In the genomic region with DNA sequence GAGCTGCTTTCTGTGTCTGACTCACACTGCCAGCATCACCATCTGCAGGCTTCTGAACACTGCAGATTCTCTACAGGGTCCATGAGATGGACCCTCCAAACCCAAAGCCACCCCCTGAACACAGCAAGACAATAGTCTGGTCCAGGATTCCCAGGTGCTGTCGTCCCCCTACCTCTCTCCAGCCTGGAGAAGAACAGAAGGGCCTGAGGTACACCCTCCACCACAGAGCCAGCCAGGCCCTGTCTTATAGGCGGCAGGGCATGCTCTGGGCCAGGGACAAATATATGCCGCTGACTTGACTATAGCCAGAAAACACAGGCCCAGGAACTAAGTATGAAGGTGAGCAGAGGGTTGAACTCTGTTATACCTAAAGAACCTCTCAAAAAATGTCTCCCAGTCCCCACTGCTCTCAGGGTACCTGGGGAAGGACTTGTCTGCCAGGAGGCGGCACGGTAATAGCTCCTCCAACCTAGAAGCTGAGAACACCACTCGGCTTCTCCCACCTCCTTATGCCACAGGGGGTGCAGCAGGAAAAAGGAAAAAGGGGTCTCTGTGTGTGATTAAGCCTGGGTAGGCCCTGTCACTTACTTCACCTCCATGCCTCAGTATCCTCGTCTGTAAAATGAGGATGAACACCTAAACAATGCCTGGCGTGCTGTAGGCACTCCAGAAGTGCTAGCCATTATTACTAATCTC, we compare ENCODE assay signal across 3 cellular contexts.
TF ChIP-seq lines count a peak whose summit lies in the region.

No MANE protein-coding gene starts in this region.

TF ChIP-seq in A549, 52 proteins besides CTCF, POLR2A, EP300 and RAD21 (continues in another document):
- TF ChIP-seq, protein P1, sequence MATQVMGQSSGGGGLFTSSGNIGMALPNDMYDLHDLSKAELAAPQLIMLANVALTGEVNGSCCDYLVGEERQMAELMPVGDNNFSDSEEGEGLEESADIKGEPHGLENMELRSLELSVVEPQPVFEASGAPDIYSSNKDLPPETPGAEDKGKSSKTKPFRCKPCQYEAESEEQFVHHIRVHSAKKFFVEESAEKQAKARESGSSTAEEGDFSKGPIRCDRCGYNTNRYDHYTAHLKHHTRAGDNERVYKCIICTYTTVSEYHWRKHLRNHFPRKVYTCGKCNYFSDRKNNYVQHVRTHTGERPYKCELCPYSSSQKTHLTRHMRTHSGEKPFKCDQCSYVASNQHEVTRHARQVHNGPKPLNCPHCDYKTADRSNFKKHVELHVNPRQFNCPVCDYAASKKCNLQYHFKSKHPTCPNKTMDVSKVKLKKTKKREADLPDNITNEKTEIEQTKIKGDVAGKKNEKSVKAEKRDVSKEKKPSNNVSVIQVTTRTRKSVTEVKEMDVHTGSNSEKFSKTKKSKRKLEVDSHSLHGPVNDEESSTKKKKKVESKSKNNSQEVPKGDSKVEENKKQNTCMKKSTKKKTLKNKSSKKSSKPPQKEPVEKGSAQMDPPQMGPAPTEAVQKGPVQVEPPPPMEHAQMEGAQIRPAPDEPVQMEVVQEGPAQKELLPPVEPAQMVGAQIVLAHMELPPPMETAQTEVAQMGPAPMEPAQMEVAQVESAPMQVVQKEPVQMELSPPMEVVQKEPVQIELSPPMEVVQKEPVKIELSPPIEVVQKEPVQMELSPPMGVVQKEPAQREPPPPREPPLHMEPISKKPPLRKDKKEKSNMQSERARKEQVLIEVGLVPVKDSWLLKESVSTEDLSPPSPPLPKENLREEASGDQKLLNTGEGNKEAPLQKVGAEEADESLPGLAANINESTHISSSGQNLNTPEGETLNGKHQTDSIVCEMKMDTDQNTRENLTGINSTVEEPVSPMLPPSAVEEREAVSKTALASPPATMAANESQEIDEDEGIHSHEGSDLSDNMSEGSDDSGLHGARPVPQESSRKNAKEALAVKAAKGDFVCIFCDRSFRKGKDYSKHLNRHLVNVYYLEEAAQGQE (IDR thresholded peaks at IDR 0.05) = no peak
- TF ChIP-seq, protein P2, sequence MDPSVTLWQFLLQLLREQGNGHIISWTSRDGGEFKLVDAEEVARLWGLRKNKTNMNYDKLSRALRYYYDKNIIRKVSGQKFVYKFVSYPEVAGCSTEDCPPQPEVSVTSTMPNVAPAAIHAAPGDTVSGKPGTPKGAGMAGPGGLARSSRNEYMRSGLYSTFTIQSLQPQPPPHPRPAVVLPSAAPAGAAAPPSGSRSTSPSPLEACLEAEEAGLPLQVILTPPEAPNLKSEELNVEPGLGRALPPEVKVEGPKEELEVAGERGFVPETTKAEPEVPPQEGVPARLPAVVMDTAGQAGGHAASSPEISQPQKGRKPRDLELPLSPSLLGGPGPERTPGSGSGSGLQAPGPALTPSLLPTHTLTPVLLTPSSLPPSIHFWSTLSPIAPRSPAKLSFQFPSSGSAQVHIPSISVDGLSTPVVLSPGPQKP (IDR thresholded peaks at IDR 0.05; ENCODE audit: low read depth, low read length) = no peak
- TF ChIP-seq NPAS2 (CRISPR knock-in tag; IDR thresholded peaks at IDR 0.05; ENCODE audit: borderline replicate concordance) (no peak), SMC3 (IDR thresholded peaks at IDR 0.05) (no peak), FOXS1 (CRISPR knock-in tag; IDR thresholded peaks at IDR 0.05) (no peak), ZNF302 (CRISPR knock-in tag; IDR thresholded peaks at IDR 0.05) (no peak), KDM5A (IDR thresholded peaks at IDR 0.05) (no peak), HDAC2 (IDR thresholded peaks at IDR 0.05) (no peak), EHF (CRISPR knock-in tag; IDR thresholded peaks at IDR 0.05) (no peak), JUN (IDR thresholded peaks at IDR 0.05) (no peak), KDM1A (IDR thresholded peaks at IDR 0.05; ENCODE audit: low read depth) (no peak)
- TF ChIP-seq, protein P3, sequence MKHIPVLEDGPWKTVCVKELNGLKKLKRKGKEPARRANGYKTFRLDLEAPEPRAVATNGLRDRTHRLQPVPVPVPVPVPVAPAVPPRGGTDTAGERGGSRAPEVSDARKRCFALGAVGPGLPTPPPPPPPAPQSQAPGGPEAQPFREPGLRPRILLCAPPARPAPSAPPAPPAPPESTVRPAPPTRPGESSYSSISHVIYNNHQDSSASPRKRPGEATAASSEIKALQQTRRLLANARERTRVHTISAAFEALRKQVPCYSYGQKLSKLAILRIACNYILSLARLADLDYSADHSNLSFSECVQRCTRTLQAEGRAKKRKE (CRISPR knock-in tag; IDR thresholded peaks at IDR 0.05; ENCODE audit: low read depth) = no peak
- TF ChIP-seq, protein P4, sequence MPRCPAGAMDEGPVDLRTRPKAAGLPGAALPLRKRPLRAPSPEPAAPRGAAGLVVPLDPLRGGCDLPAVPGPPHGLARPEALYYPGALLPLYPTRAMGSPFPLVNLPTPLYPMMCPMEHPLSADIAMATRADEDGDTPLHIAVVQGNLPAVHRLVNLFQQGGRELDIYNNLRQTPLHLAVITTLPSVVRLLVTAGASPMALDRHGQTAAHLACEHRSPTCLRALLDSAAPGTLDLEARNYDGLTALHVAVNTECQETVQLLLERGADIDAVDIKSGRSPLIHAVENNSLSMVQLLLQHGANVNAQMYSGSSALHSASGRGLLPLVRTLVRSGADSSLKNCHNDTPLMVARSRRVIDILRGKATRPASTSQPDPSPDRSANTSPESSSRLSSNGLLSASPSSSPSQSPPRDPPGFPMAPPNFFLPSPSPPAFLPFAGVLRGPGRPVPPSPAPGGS (IDR thresholded peaks at IDR 0.05) = no peak

TF ChIP-seq in HCT116, 20 proteins besides CTCF, POLR2A, EP300 and RAD21:
- TF ChIP-seq POLR2AphosphoS5 (IDR thresholded peaks at IDR 0.05; ENCODE audit: low read depth, low read length) (no peak), EGR1 (IDR thresholded peaks at IDR 0.05; ENCODE audit: low read depth) (no peak), TCF7L2 (IDR thresholded peaks at IDR 0.05; ENCODE audit: borderline replicate concordance, extremely low read depth, insufficient read depth, insufficient read length) (no peak), FOSL1 (IDR thresholded peaks at IDR 0.05; ENCODE audit: low read depth) (no peak), SIN3A (IDR thresholded peaks at IDR 0.05; ENCODE audit: low read depth) (no peak), JUND (IDR thresholded peaks at IDR 0.05) (no peak), EZH2 (IDR thresholded peaks at IDR 0.05) (no peak), SP1 (IDR thresholded peaks at IDR 0.05; ENCODE audit: low read depth) (no peak), SRF (IDR thresholded peaks at IDR 0.05; ENCODE audit: low read depth) (no peak), ZFX (IDR thresholded peaks at IDR 0.05) (no peak), ELF1 (IDR thresholded peaks at IDR 0.05; ENCODE audit: borderline replicate concordance, low read depth) (no peak)
- TF ChIP-seq, protein P5, sequence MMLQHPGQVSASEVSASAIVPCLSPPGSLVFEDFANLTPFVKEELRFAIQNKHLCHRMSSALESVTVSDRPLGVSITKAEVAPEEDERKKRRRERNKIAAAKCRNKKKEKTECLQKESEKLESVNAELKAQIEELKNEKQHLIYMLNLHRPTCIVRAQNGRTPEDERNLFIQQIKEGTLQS (IDR thresholded peaks at IDR 0.05) = no peak
- TF ChIP-seq, protein P1 (IDR thresholded peaks at IDR 0.05; ENCODE audit: low read depth) = no peak
- TF ChIP-seq, protein P6, sequence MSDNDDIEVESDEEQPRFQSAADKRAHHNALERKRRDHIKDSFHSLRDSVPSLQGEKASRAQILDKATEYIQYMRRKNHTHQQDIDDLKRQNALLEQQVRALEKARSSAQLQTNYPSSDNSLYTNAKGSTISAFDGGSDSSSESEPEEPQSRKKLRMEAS (IDR thresholded peaks at IDR 0.05) = no peak
- TF ChIP-seq, protein P7, sequence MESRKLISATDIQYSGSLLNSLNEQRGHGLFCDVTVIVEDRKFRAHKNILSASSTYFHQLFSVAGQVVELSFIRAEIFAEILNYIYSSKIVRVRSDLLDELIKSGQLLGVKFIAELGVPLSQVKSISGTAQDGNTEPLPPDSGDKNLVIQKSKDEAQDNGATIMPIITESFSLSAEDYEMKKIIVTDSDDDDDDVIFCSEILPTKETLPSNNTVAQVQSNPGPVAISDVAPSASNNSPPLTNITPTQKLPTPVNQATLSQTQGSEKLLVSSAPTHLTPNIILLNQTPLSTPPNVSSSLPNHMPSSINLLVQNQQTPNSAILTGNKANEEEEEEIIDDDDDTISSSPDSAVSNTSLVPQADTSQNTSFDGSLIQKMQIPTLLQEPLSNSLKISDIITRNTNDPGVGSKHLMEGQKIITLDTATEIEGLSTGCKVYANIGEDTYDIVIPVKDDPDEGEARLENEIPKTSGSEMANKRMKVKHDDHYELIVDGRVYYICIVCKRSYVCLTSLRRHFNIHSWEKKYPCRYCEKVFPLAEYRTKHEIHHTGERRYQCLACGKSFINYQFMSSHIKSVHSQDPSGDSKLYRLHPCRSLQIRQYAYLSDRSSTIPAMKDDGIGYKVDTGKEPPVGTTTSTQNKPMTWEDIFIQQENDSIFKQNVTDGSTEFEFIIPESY (IDR thresholded peaks at IDR 0.05; ENCODE audit: extremely low read depth, insufficient replicate concordance, low read length) = no peak

TF ChIP-seq in K562, 482 proteins besides CTCF, POLR2A, EP300 and RAD21 (continues in another document):
- TF ChIP-seq PHF21A (IDR thresholded peaks at IDR 0.05; ENCODE audit: borderline replicate concordance, low read depth) (no peak), TAF1 (IDR thresholded peaks at IDR 0.05; ENCODE audit: control insufficient read depth, extremely low read depth, insufficient read depth, low read length, severe bottlenecking) (no peak), ZNF232 (CRISPR knock-in tag; IDR thresholded peaks at IDR 0.05) (no peak), IFI16 (CRISPR knock-in tag; IDR thresholded peaks at IDR 0.05) (no peak)
- TF ChIP-seq, protein P8, sequence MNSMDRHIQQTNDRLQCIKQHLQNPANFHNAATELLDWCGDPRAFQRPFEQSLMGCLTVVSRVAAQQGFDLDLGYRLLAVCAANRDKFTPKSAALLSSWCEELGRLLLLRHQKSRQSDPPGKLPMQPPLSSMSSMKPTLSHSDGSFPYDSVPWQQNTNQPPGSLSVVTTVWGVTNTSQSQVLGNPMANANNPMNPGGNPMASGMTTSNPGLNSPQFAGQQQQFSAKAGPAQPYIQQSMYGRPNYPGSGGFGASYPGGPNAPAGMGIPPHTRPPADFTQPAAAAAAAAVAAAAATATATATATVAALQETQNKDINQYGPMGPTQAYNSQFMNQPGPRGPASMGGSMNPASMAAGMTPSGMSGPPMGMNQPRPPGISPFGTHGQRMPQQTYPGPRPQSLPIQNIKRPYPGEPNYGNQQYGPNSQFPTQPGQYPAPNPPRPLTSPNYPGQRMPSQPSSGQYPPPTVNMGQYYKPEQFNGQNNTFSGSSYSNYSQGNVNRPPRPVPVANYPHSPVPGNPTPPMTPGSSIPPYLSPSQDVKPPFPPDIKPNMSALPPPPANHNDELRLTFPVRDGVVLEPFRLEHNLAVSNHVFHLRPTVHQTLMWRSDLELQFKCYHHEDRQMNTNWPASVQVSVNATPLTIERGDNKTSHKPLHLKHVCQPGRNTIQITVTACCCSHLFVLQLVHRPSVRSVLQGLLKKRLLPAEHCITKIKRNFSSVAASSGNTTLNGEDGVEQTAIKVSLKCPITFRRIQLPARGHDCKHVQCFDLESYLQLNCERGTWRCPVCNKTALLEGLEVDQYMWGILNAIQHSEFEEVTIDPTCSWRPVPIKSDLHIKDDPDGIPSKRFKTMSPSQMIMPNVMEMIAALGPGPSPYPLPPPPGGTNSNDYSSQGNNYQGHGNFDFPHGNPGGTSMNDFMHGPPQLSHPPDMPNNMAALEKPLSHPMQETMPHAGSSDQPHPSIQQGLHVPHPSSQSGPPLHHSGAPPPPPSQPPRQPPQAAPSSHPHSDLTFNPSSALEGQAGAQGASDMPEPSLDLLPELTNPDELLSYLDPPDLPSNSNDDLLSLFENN (IDR thresholded peaks at IDR 0.05; ENCODE audit: low read depth in 2 of 2, low read length in 2 of 2) = no peak
- TF ChIP-seq, protein P9, sequence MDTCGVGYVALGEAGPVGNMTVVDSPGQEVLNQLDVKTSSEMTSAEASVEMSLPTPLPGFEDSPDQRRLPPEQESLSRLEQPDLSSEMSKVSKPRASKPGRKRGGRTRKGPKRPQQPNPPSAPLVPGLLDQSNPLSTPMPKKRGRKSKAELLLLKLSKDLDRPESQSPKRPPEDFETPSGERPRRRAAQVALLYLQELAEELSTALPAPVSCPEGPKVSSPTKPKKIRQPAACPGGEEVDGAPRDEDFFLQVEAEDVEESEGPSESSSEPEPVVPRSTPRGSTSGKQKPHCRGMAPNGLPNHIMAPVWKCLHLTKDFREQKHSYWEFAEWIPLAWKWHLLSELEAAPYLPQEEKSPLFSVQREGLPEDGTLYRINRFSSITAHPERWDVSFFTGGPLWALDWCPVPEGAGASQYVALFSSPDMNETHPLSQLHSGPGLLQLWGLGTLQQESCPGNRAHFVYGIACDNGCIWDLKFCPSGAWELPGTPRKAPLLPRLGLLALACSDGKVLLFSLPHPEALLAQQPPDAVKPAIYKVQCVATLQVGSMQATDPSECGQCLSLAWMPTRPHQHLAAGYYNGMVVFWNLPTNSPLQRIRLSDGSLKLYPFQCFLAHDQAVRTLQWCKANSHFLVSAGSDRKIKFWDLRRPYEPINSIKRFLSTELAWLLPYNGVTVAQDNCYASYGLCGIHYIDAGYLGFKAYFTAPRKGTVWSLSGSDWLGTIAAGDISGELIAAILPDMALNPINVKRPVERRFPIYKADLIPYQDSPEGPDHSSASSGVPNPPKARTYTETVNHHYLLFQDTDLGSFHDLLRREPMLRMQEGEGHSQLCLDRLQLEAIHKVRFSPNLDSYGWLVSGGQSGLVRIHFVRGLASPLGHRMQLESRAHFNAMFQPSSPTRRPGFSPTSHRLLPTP (IDR thresholded peaks at IDR 0.05; ENCODE audit: borderline replicate concordance, extremely low read depth, insufficient read length) = no peak
